Comparison of ENCODE assay signal across 1 cellular context in genomic region chr21:34700605-34701004, GRCh38.
TF ChIP-seq lines count a peak whose summit lies in the region.

No MANE protein-coding gene starts in this region.

TF ChIP-seq in K562, 482 proteins besides CTCF, POLR2A, EP300 and RAD21:
- TF ChIP-seq MGA (IDR thresholded peaks at IDR 0.05) (no peak), ZFP36 (IDR thresholded peaks at IDR 0.05; ENCODE audit: low read depth, low read length, partially characterized antibody) (no peak), IRF1 (CRISPR knock-in tag; IDR thresholded peaks at IDR 0.05; ENCODE audit: borderline replicate concordance) (no peak), BMI1 (IDR thresholded peaks at IDR 0.05; ENCODE audit: low read length) (no peak), SNIP1 (IDR thresholded peaks at IDR 0.05; ENCODE audit: low read depth) (no peak), CEBPB (tag; IDR thresholded peaks at IDR 0.05) (no peak), NCOA6 (IDR thresholded peaks at IDR 0.05) (no peak), PTBP1 (IDR thresholded peaks at IDR 0.05; ENCODE audit: low read depth, low read length) (no peak), FOXK1 (CRISPR knock-in tag; IDR thresholded peaks at IDR 0.05; ENCODE audit: borderline replicate concordance) (no peak), HMGXB4 (CRISPR knock-in tag; IDR thresholded peaks at IDR 0.05) (no peak), SNAPC5 (CRISPR knock-in tag; IDR thresholded peaks at IDR 0.05) (no peak), ZKSCAN1 (IDR thresholded peaks at IDR 0.05; ENCODE audit: low read depth, low read length) (no peak)
